In genomic region chr17:48545539-48545938, GRCh38 we compare ENCODE assay signal across 1 cellular context.
TF ChIP-seq lines count a peak whose summit lies in the region.

No MANE protein-coding gene starts in this region.

TF ChIP-seq in SK-N-SH treated with all-trans-retinoic acid at 6 μM for 48 hours, 23 proteins besides CTCF, POLR2A, EP300 and RAD21 (continued from another document):
- no peak for TF ChIP-seq POU6F1 (CRISPR knock-in tag; IDR thresholded peaks at IDR 0.05; ENCODE audit: borderline replicate concordance, low read depth)
- no peak for TF ChIP-seq ZFP30 (CRISPR knock-in tag; IDR thresholded peaks at IDR 0.05)
TF ChIP-seq in SK-N-SH treated with all-trans-retinoic acid at 6 μM for 48 hours: peak in this region for 0.
